8 cellular contexts compared by ENCODE assay signal in genomic region chr12:89451876-89452275, GRCh38.
DNase-seq lines count a peak whose midpoint lies in the region; ATAC-seq, FAIRE-seq and TF ChIP-seq lines count a peak whose summit lies in the region.

No MANE protein-coding gene starts in this region.

- no peak for FAIRE-seq in K562 (lab: Jason Lieb, UNC)

- H3K9me2 ChIP-seq in GM23248 (ENCODE audit: insufficient read depth) = no peaks in the 10 kb centered on the region

- WGBS in GM23248 (ENCODE audit: low coverage in 1 of 2, low lambda C conversion rate in 2 of 2, missing lambda C conversion rate in 2 of 2), 2 experiments = 3 to 5% methylated on average over 9 of the region's 9 CpGs
- WGBS in K562 (ENCODE audit: insufficient coverage, low coverage, missing lambda C conversion rate) = 53% methylated on average over 9 of the region's 9 CpGs

- H3K27ac ChIP-seq in GM23248 (peak overlapping the region; percentile 96), K562 (ENCODE audit: extremely low read depth, low read depth, low read length) (no peak overlapping the region), iPS-20b (ENCODE audit: low read length) (peak overlapping the region; percentile 3)

- CTCF ChIA-PET in K562 (lab: Yijun Ruan, JAX; ENCODE audit: low intra/inter-chr PET ratio) = no interaction called here

- no peaks in the 10 kb centered on the region for H3K9me1 ChIP-seq in K562 (ENCODE audit: control insufficient read depth, insufficient read depth, low read length)

- POLR2A ChIA-PET in K562 (lab: Yijun Ruan, JAX) = interaction anchor here (0.7 kb wide), 1 partner anchor 14 kb away, joined by 3 read pairs; no protein-coding TSS in a partner anchor

- H3K4me1 ChIP-seq in GM23248 (ENCODE audit: insufficient read depth) (peaks cover 60% of the 10 kb centered on the region), K562 (replicated peaks in 1 of 2; ENCODE audit: control insufficient read depth in 2 of 2, insufficient read depth in 2 of 2, low read length in 2 of 2) (peaks cover 0 to 4% of the 10 kb centered on the region in 2 experiments; a peak in 2 of 5 replicates), iPS-20b (ENCODE audit: insufficient read depth, low read length) (peaks cover 37% of the 10 kb centered on the region), skeletal muscle satellite cell (ENCODE audit: control insufficient read depth, insufficient read depth, low read length) (peaks cover 46% of the 10 kb centered on the region)

- DNase-seq in GM23248 (peak; percentile 92), K562 (ENCODE audit: extremely low read depth in 1 of 4, low spot score in 3 of 4) (no peak), RKO (ENCODE audit: low spot score) (no peak), cortex of kidney (lab: John Stamatoyannopoulos, UW) (no peak)

- H3F3A ChIP-seq in GM23248 (ENCODE audit: insufficient read depth) = peaks cover 45% of the 10 kb centered on the region

- no peak for TF ChIP-seq EP300 in K562 (IDR thresholded peaks at IDR 0.05; ENCODE audit: low read length)

- peak; percentile 23; the same call in 1 of the 3 replicates for ATAC-seq in K562
- no peak for ATAC-seq in GM18519 (IDR thresholded peaks at IDR 0.05; ENCODE audit: low FRiP score, unreplicated experiment)
- ATAC-seq in GM18868 (IDR thresholded peaks at IDR 0.05; ENCODE audit: unreplicated experiment) = no peak

- BruUV-seq in K562 (replicated peaks; lab: Mats Ljungman, UMichigan) = no TSS peak

- in situ Hi-C loops in GM23248 (cut with MboI) (loop anchor here (10.0 kb wide), 1 partner anchor 407 kb away; no protein-coding TSS in a partner anchor), K562 (cut with MboI) (loop anchor here (10.0 to 25.0 kb wide), 2 partner anchors 397 to 1485 kb away; no protein-coding TSS in a partner anchor)

- H3K4me2 ChIP-seq in GM23248 (ENCODE audit: unreplicated experiment) (peak overlapping the region; percentile 70), K562 (ENCODE audit: insufficient read depth, low read length) (no peak overlapping the region), skeletal muscle satellite cell (ENCODE audit: low read length) (peak overlapping the region; percentile 65)

- H3K4me3 ChIP-seq in GM23248 (peak overlapping the region; percentile 46), K562 (no peak overlapping the region), iPS-20b (ENCODE audit: low read length) (peak overlapping the region; percentile 24; the same call in 1 of the 2 replicates), skeletal muscle satellite cell (ENCODE audit: low read length) (peak overlapping the region; percentile 7)

- no peaks in the 10 kb centered on the region for H3K9me3 ChIP-seq in GM23248 (ENCODE audit: low read depth)
- no peaks in the 10 kb centered on the region for H3K9me3 ChIP-seq in K562 (replicated peaks; ENCODE audit: control insufficient read depth, insufficient read depth, low read depth, low read length)
- H3K9me3 ChIP-seq in iPS-20b (ENCODE audit: insufficient read depth, low read depth, low read length) = no peaks in the 10 kb centered on the region
- H3K9me3 ChIP-seq in skeletal muscle satellite cell (replicated peaks; ENCODE audit: low read length) = no peaks in the 10 kb centered on the region

- TF ChIP-seq CTCF in K562 (IDR thresholded peaks at IDR 0.05 in 2 of 3, conservative IDR thresholded peaks at IDR 0.05 in 1 of 3; ENCODE audit: insufficient read depth in 2 of 3, low read depth in 1 of 3, low read length in 3 of 3) = no peak

- H4K20me1 ChIP-seq in GM23248 (ENCODE audit: insufficient read depth) (no peaks in the 10 kb centered on the region), K562 (replicated peaks; ENCODE audit: control insufficient read depth, insufficient read depth, low read length) (no peaks in the 10 kb centered on the region)

- H2AFZ ChIP-seq in GM23248 (peak overlapping the region; percentile 68), K562 (ENCODE audit: low read depth, low read length) (0 out of 2 replicates have a peak overlapping the region, but pooled peaks have one; percentile 6)

- H3K27me3 ChIP-seq in GM23248 (replicated peaks; ENCODE audit: insufficient read depth) (no peaks in the 10 kb centered on the region), K562 (ENCODE audit: control insufficient read depth in 2 of 2, insufficient read depth in 2 of 2, low read length in 2 of 2) (no peaks in the 10 kb centered on the region), iPS-20b (ENCODE audit: insufficient read depth, low read length) (no peaks in the 10 kb centered on the region), skeletal muscle satellite cell (ENCODE audit: control insufficient read depth, insufficient read depth, low read length) (no peaks in the 10 kb centered on the region)

- peak overlapping the region; percentile 86 for H3K9ac ChIP-seq in GM23248
- H3K9ac ChIP-seq in K562 (ENCODE audit: insufficient read depth in 1 of 2, low read depth in 2 of 2, low read length in 2 of 2) = no peak overlapping the region
- peak overlapping the region; percentile 49; the same call in 1 of the 2 replicates for H3K9ac ChIP-seq in iPS-20b (ENCODE audit: low read depth, low read length)
- peak overlapping the region; percentile 84 for H3K9ac ChIP-seq in skeletal muscle satellite cell (ENCODE audit: low read depth, low read length)

- intact Hi-C loops in K562 (cut with micrococcal nuclease) = loop anchor here (10.0 kb wide), 1 partner anchor 1337 kb away; no protein-coding TSS in a partner anchor

- no peak for TF ChIP-seq POLR2A in K562 (conservative IDR thresholded peaks at IDR 0.05)

- no peaks in the 10 kb centered on the region for H3K36me3 ChIP-seq in GM23248 (ENCODE audit: low read depth)
- no peaks in the 10 kb centered on the region for H3K36me3 ChIP-seq in K562 (ENCODE audit: control insufficient read depth, insufficient read depth, low read length)
- H3K36me3 ChIP-seq in iPS-20b (ENCODE audit: insufficient read depth, low read depth, low read length) = no peaks in the 10 kb centered on the region
- H3K36me3 ChIP-seq in skeletal muscle satellite cell (ENCODE audit: insufficient read depth, low read length) = no peaks in the 10 kb centered on the region

- H3K79me2 ChIP-seq in GM23248 (ENCODE audit: insufficient read depth) (no peaks in the 10 kb centered on the region), K562 (ENCODE audit: control insufficient read depth, insufficient read depth, low read length) (no peaks in the 10 kb centered on the region)

- no peak for TF ChIP-seq RAD21 in K562 (CRISPR knock-in tag; conservative IDR thresholded peaks at IDR 0.05 in 1 of 2, IDR thresholded peaks at IDR 0.05 in 1 of 2)

TF ChIP-seq in K562, 482 proteins besides CTCF, POLR2A, EP300 and RAD21:
- TF ChIP-seq SNRNP70 (optimal IDR thresholded peaks at IDR 0.05; ENCODE audit: low read depth, low read length) = no peak
- peak; percentile 96 for TF ChIP-seq ZNF75A (CRISPR knock-in tag; IDR thresholded peaks at IDR 0.05)
- no peak for TF ChIP-seq ELF1 (tag; IDR thresholded peaks at IDR 0.05)
- no peak for TF ChIP-seq NCOA2 (IDR thresholded peaks at IDR 0.05; ENCODE audit: partially characterized antibody in 2 of 2)
- no peak for TF ChIP-seq E2F8 (IDR thresholded peaks at IDR 0.05; ENCODE audit: low read depth, partially characterized antibody)

Comparison
In these comparisons a context has a peak if more than half of its experiments do, and no peak if none do; other contexts are left out.
1. H3K9ac ChIP-seq: peak in GM23248 (single experiment), iPS-20b (single experiment) and skeletal muscle satellite cell (single experiment); none in K562 (0 of 2).